In genomic region chr6:28719275-28719940, GRCh38 we compare ENCODE assay signal across 1 cellular context.
TF ChIP-seq lines count a peak whose summit lies in the region.

No MANE protein-coding gene starts in this region.

TF ChIP-seq in K562, 482 proteins besides CTCF, POLR2A, EP300 and RAD21 (continued from another document and continues in another):
- peak; percentile 56 for TF ChIP-seq ATF3 (IDR thresholded peaks at IDR 0.05)
- TF ChIP-seq ATF3 (CRISPR knock-in tag; conservative IDR thresholded peaks at IDR 0.05), result no peak
- peak; percentile 82 for TF ChIP-seq ZBTB40 (IDR thresholded peaks at IDR 0.05)
- no peak for TF ChIP-seq ZBTB40 (CRISPR knock-in tag; IDR thresholded peaks at IDR 0.05)
- peak in 1 of 2 experiments; percentile 69 for TF ChIP-seq NCOA2 (IDR thresholded peaks at IDR 0.05; ENCODE audit: partially characterized antibody in 2 of 2)
- peak; percentile 93 for TF ChIP-seq ZNF384 (IDR thresholded peaks at IDR 0.05; ENCODE audit: low read depth, low read length)
- TF ChIP-seq RCOR1 (IDR thresholded peaks at IDR 0.05; ENCODE audit: borderline replicate concordance in 1 of 2, low read depth in 2 of 2, low read length in 2 of 2), result peak in 1 of 2 experiments; percentile 50; a peak in 1 of 4 replicates
- TF ChIP-seq FOXK2 (conservative IDR thresholded peaks at IDR 0.05 in 1 of 2, IDR thresholded peaks at IDR 0.05 in 1 of 2; ENCODE audit: low read depth in 2 of 2), result peak in 1 of 2 experiments; percentile 64; a peak in 3 of 4 replicates
- TF ChIP-seq ADNP (tag; IDR thresholded peaks at IDR 0.05), result peak; percentile 95
- TF ChIP-seq, protein P1, sequence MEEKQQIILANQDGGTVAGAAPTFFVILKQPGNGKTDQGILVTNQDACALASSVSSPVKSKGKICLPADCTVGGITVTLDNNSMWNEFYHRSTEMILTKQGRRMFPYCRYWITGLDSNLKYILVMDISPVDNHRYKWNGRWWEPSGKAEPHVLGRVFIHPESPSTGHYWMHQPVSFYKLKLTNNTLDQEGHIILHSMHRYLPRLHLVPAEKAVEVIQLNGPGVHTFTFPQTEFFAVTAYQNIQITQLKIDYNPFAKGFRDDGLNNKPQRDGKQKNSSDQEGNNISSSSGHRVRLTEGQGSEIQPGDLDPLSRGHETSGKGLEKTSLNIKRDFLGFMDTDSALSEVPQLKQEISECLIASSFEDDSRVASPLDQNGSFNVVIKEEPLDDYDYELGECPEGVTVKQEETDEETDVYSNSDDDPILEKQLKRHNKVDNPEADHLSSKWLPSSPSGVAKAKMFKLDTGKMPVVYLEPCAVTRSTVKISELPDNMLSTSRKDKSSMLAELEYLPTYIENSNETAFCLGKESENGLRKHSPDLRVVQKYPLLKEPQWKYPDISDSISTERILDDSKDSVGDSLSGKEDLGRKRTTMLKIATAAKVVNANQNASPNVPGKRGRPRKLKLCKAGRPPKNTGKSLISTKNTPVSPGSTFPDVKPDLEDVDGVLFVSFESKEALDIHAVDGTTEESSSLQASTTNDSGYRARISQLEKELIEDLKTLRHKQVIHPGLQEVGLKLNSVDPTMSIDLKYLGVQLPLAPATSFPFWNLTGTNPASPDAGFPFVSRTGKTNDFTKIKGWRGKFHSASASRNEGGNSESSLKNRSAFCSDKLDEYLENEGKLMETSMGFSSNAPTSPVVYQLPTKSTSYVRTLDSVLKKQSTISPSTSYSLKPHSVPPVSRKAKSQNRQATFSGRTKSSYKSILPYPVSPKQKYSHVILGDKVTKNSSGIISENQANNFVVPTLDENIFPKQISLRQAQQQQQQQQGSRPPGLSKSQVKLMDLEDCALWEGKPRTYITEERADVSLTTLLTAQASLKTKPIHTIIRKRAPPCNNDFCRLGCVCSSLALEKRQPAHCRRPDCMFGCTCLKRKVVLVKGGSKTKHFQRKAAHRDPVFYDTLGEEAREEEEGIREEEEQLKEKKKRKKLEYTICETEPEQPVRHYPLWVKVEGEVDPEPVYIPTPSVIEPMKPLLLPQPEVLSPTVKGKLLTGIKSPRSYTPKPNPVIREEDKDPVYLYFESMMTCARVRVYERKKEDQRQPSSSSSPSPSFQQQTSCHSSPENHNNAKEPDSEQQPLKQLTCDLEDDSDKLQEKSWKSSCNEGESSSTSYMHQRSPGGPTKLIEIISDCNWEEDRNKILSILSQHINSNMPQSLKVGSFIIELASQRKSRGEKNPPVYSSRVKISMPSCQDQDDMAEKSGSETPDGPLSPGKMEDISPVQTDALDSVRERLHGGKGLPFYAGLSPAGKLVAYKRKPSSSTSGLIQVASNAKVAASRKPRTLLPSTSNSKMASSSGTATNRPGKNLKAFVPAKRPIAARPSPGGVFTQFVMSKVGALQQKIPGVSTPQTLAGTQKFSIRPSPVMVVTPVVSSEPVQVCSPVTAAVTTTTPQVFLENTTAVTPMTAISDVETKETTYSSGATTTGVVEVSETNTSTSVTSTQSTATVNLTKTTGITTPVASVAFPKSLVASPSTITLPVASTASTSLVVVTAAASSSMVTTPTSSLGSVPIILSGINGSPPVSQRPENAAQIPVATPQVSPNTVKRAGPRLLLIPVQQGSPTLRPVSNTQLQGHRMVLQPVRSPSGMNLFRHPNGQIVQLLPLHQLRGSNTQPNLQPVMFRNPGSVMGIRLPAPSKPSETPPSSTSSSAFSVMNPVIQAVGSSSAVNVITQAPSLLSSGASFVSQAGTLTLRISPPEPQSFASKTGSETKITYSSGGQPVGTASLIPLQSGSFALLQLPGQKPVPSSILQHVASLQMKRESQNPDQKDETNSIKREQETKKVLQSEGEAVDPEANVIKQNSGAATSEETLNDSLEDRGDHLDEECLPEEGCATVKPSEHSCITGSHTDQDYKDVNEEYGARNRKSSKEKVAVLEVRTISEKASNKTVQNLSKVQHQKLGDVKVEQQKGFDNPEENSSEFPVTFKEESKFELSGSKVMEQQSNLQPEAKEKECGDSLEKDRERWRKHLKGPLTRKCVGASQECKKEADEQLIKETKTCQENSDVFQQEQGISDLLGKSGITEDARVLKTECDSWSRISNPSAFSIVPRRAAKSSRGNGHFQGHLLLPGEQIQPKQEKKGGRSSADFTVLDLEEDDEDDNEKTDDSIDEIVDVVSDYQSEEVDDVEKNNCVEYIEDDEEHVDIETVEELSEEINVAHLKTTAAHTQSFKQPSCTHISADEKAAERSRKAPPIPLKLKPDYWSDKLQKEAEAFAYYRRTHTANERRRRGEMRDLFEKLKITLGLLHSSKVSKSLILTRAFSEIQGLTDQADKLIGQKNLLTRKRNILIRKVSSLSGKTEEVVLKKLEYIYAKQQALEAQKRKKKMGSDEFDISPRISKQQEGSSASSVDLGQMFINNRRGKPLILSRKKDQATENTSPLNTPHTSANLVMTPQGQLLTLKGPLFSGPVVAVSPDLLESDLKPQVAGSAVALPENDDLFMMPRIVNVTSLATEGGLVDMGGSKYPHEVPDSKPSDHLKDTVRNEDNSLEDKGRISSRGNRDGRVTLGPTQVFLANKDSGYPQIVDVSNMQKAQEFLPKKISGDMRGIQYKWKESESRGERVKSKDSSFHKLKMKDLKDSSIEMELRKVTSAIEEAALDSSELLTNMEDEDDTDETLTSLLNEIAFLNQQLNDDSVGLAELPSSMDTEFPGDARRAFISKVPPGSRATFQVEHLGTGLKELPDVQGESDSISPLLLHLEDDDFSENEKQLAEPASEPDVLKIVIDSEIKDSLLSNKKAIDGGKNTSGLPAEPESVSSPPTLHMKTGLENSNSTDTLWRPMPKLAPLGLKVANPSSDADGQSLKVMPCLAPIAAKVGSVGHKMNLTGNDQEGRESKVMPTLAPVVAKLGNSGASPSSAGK (IDR thresholded peaks at IDR 0.05), result peak; percentile 70
- TF ChIP-seq, protein P2, sequence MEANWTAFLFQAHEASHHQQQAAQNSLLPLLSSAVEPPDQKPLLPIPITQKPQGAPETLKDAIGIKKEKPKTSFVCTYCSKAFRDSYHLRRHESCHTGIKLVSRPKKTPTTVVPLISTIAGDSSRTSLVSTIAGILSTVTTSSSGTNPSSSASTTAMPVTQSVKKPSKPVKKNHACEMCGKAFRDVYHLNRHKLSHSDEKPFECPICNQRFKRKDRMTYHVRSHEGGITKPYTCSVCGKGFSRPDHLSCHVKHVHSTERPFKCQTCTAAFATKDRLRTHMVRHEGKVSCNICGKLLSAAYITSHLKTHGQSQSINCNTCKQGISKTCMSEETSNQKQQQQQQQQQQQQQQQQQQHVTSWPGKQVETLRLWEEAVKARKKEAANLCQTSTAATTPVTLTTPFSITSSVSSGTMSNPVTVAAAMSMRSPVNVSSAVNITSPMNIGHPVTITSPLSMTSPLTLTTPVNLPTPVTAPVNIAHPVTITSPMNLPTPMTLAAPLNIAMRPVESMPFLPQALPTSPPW (CRISPR knock-in tag; IDR thresholded peaks at IDR 0.05), result peak; percentile 27; the same call in 1 of the 2 replicates
- TF ChIP-seq MNT (conservative IDR thresholded peaks at IDR 0.05), result peak; percentile 59 to 77
- 0 out of 2 replicates have a peak, but pooled peaks have one; percentile 32 for TF ChIP-seq CREB1 (IDR thresholded peaks at IDR 0.05)
- TF ChIP-seq CREB1 (CRISPR knock-in tag; IDR thresholded peaks at IDR 0.05), result no peak
- TF ChIP-seq ESRRA (IDR thresholded peaks at IDR 0.05; ENCODE audit: borderline replicate concordance, low read depth), result peak; percentile 47; the same call in 1 of the 2 replicates
- no peak for TF ChIP-seq NONO (IDR thresholded peaks at IDR 0.05; ENCODE audit: low read depth in 2 of 2, low read length in 1 of 2)
- TF ChIP-seq ZNF263 (CRISPR knock-in tag; IDR thresholded peaks at IDR 0.05; ENCODE audit: borderline replicate concordance), result no peak
- no peak for TF ChIP-seq ATF6 (CRISPR knock-in tag; IDR thresholded peaks at IDR 0.05)
- no peak for TF ChIP-seq RUNX1 (IDR thresholded peaks at IDR 0.05; ENCODE audit: low read depth)
- peak; percentile 53; the same call in 1 of the 2 replicates for TF ChIP-seq MTA3 (IDR thresholded peaks at IDR 0.05; ENCODE audit: borderline replicate concordance)
- TF ChIP-seq BCOR (IDR thresholded peaks at IDR 0.05), result peak; percentile 83; the same call in 1 of the 2 replicates
- peak; percentile 41; the same call in 1 of the 2 replicates for TF ChIP-seq MECOM (CRISPR knock-in tag; IDR thresholded peaks at IDR 0.05)
